Comparison of ENCODE assay signal across 12 cellular contexts in genomic region chr19:35905178-35905727, GRCh38. TPM values are rescaled to one million over a fixed set of nuclear protein-coding genes. Genes with fewer than 3 reads are reported as not detected.
DNase-seq lines count a peak whose midpoint lies in the region; ATAC-seq and TF ChIP-seq lines count a peak whose summit lies in the region.
"Had no signal": no experiment of that assay in that cellular context is flagged by ENCODE, and none has a peak within 500 bp of the region (broad histone marks: within the 10 kb centered on the region; RNA-seq: fewer than 3 reads in every experiment).

No MANE protein-coding gene starts in this region.

- no peak for ATAC-seq in CD4-positive, alpha-beta T cell (ENCODE audit: poor library complexity)
- ATAC-seq in central memory CD8-positive, alpha-beta T cell (replicated peaks; ENCODE audit: extremely low read depth, poor library complexity, severe bottlenecking) = no peak
- ATAC-seq in GM21423 (IDR thresholded peaks at IDR 0.05; ENCODE audit: unreplicated experiment) = no peak

- peak overlapping the region; percentile 71 for H3K4me3 Mint-ChIP-seq in CD4-positive, alpha-beta T cell
- H3K4me3 Mint-ChIP-seq in central memory CD8-positive, alpha-beta T cell = peak overlapping the region; percentile 100

- H3K4me3 ChIP-seq in Karpas-422 (ENCODE audit: low read length) = no peak overlapping the region
- peak overlapping the region; percentile 87 to 93 for H3K4me3 ChIP-seq in neutrophil (ENCODE audit: low read depth in 1 of 2, low read length in 1 of 2)
- H3K4me3 ChIP-seq: PC-9 had no signal

- CTCF ChIA-PET in CD4-positive, alpha-beta T cell (lab: Charles Lee) = interaction anchor here (0.7 kb wide), 1 partner anchor 13 kb away, joined by 3 read pairs; no protein-coding TSS in a partner anchor

- H3K27me3 Mint-ChIP-seq in CD4-positive, alpha-beta T cell = no peaks in the 10 kb centered on the region
- no peaks in the 10 kb centered on the region for H3K27me3 Mint-ChIP-seq in central memory CD8-positive, alpha-beta T cell

- H3K27ac Mint-ChIP-seq in CD4-positive, alpha-beta T cell = peak overlapping the region; percentile 92
- H3K27ac Mint-ChIP-seq in central memory CD8-positive, alpha-beta T cell (ENCODE audit: low read depth) = peak overlapping the region; percentile 99

- intact Hi-C loops in CD4-positive, alpha-beta T cell (cut with DNase I, micrococcal nuclease) = no loop called here

- H3K27ac ChIP-seq in CD4-positive, alpha-beta T cell (ENCODE audit: low read depth, low read length) = peak overlapping the region; percentile 100
- H3K27ac ChIP-seq in Karpas-422 (ENCODE audit: low read length) (no peak overlapping the region), neutrophil (peak overlapping the region; percentile 100)
- H3K27ac ChIP-seq: PC-9 had no signal

- peaks cover 52% of the 10 kb centered on the region for H3K4me1 Mint-ChIP-seq in CD4-positive, alpha-beta T cell (ENCODE audit: low read depth)
- H3K4me1 Mint-ChIP-seq in central memory CD8-positive, alpha-beta T cell = peaks cover 61% of the 10 kb centered on the region

- H3K9me3 Mint-ChIP-seq in CD4-positive, alpha-beta T cell = no peaks in the 10 kb centered on the region
- H3K9me3 Mint-ChIP-seq in central memory CD8-positive, alpha-beta T cell = no peaks in the 10 kb centered on the region

- no peak overlapping the region for H2AFZ ChIP-seq in Karpas-422 (ENCODE audit: low read length)
- H2AFZ ChIP-seq: PC-9 had no signal

- no peak for TF ChIP-seq CTCF in CD4-positive, alpha-beta T cell (IDR thresholded peaks at IDR 0.05)
- TF ChIP-seq CTCF in neutrophil (IDR thresholded peaks at IDR 0.05) = no peak

- no peaks in the 10 kb centered on the region for H3K79me2 ChIP-seq in Karpas-422 (ENCODE audit: low read length)

- no peak overlapping the region for H3K4me2 ChIP-seq in Karpas-422 (ENCODE audit: low read depth, low read length, poor library complexity, severe bottlenecking)
- H3K4me2 ChIP-seq: PC-9 had no signal

- no peak for DNase-seq in CD4-positive, alpha-beta T cell
- DNase-seq in Karpas-422 (peak; percentile 40), iPS-NIHi11 (ENCODE audit: low spot score) (no peak), islet precursor cell (no peak), DMS 273 (lab: John Stamatoyannopoulos, UW; ENCODE audit: unreplicated experiment) (no peak)
- no peak for DNase-seq in central memory CD8-positive, alpha-beta T cell (ENCODE audit: low spot score in 2 of 2)
- DNase-seq: cerebellar nuclear complex, DMS 273 treated with DMSO at 0.1 percent for 48 hours, kidney, PC-9 had no signal

- H3K4me1 ChIP-seq in Karpas-422 (ENCODE audit: low read length) = peaks cover 48% of the 10 kb centered on the region
- H3K4me1 ChIP-seq in neutrophil (ENCODE audit: control insufficient read depth in 1 of 2, insufficient read depth in 1 of 2, low read depth in 1 of 2, low read length in 1 of 2) = peaks cover 80 to 91% of the 10 kb centered on the region in 2 experiments

- H3K9ac ChIP-seq in Karpas-422 (ENCODE audit: low read length) = no peak overlapping the region

- POLR2A ChIA-PET in CD4-positive, alpha-beta T cell (lab: Charles Lee) = interaction anchor here (2.7 kb wide), 1 partner anchor 27 kb away, joined by 21 read pairs; no protein-coding TSS in a partner anchor

- no peaks in the 10 kb centered on the region for H4K20me1 ChIP-seq in Karpas-422 (ENCODE audit: insufficient read depth, low read depth, low read length)

- H3K36me3 ChIP-seq in Karpas-422 (ENCODE audit: insufficient read depth, low read length) = no peaks in the 10 kb centered on the region
- peaks cover 37% of the 10 kb centered on the region for H3K36me3 ChIP-seq in neutrophil

- no peaks in the 10 kb centered on the region for H3K27me3 ChIP-seq in CD4-positive, alpha-beta T cell (ENCODE audit: control insufficient read depth, insufficient read depth, low read length)
- H3K27me3 ChIP-seq in Karpas-422 (ENCODE audit: low read length) (no peaks in the 10 kb centered on the region), neutrophil (no peaks in the 10 kb centered on the region)

- no peaks in the 10 kb centered on the region for H3K9me3 ChIP-seq in CD4-positive, alpha-beta T cell (ENCODE audit: control insufficient read depth, low read length)
- H3K9me3 ChIP-seq in Karpas-422 (ENCODE audit: low read length) = no peaks in the 10 kb centered on the region
- H3K9me3 ChIP-seq in neutrophil = no peaks in the 10 kb centered on the region

- H3K9me2 ChIP-seq in Karpas-422 (replicated peaks; ENCODE audit: insufficient read depth, low read length) = no peaks in the 10 kb centered on the region

- peaks cover 12% of the 10 kb centered on the region for H3K36me3 Mint-ChIP-seq in CD4-positive, alpha-beta T cell (ENCODE audit: low read depth)
- H3K36me3 Mint-ChIP-seq in central memory CD8-positive, alpha-beta T cell (ENCODE audit: insufficient read depth) = peaks cover 25% of the 10 kb centered on the region

RNA-seq across cellular contexts. Expression of gene TYROBP, which starts 2.8 kb away (rescaled TPM):
- total RNA-seq in CD4-positive, alpha-beta T cell = 1 to 10 TPM; 6.0 to 7.6 TPM
- not detected in 2 replicates for total RNA-seq in Karpas-422 (2014; rRNA removed; shearing (Covaris generic); ENCODE audit: low replicate concordance)
- total RNA-seq: PC-9 had no signal

RNA-seq across cellular contexts. Expression of gene HCST, which starts 2.9 kb away (rescaled TPM):
- 10 to 100 TPM; 72.4 to 78.6 TPM for total RNA-seq in CD4-positive, alpha-beta T cell
- 12.2 and 18.8 TPM in 2 replicates for total RNA-seq in Karpas-422 (2014; rRNA removed; shearing (Covaris generic); ENCODE audit: low replicate concordance)

RNA-seq across cellular contexts. Expression of gene NFKBID, which starts 4.9 kb away (rescaled TPM):
- total RNA-seq in CD4-positive, alpha-beta T cell = 10 to 100 TPM; 26.5 to 30.1 TPM
- 7.2 and 17.1 TPM in 2 replicates for total RNA-seq in Karpas-422 (2014; rRNA removed; shearing (Covaris generic); ENCODE audit: low replicate concordance)

RNA-seq across cellular contexts. Expression of gene LRFN3, which starts 30.9 kb away (rescaled TPM):
- 1 to 10 TPM; 4.2 to 4.5 TPM for total RNA-seq in CD4-positive, alpha-beta T cell
- total RNA-seq in Karpas-422 (2014; rRNA removed; shearing (Covaris generic); ENCODE audit: low replicate concordance) = 3.7 and 3.8 TPM in 2 replicates

RNA-seq across cellular contexts. Expression of gene APLP1, which starts 36.9 kb away (rescaled TPM):
- not detected for total RNA-seq in CD4-positive, alpha-beta T cell
- total RNA-seq in Karpas-422 (2014; rRNA removed; shearing (Covaris generic); ENCODE audit: low replicate concordance) = 9.9 and 23.8 TPM in 2 replicates
